In genomic region chr2:2199841-2200240, GRCh38 we compare ENCODE assay signal across 8 cellular contexts.
"Had no signal": no experiment of that assay in that cellular context is flagged by ENCODE, and none has a peak within 500 bp of the region (broad histone marks: within the 10 kb centered on the region; RNA-seq: fewer than 3 reads in every experiment).

No MANE protein-coding gene starts in this region.

- H3K9ac ChIP-seq: KMS-11 had no signal

- H3K27ac Mint-ChIP-seq: IgD-negative memory B cell had no signal

- H3K4me1 Mint-ChIP-seq: IgD-negative memory B cell had no signal

- ATAC-seq: K562 had no signal

- H3K4me3 Mint-ChIP-seq: IgD-negative memory B cell had no signal

- FAIRE-seq: HTR-8/SVneo, K562 had no signal

- H3K36me3 Mint-ChIP-seq: IgD-negative memory B cell had no signal

- H3K4me2 ChIP-seq: KMS-11 had no signal

- H3K27me3 Mint-ChIP-seq: IgD-negative memory B cell had no signal

- H3K4me3 ChIP-seq: K562 had no signal

- H3K27ac ChIP-seq: HL-60, KMS-11 had no signal

- DNase-seq: IMR-90, KBM-7, KG1 had no signal
